ENCODE assay signal across 9 cellular contexts in genomic region chr7:2019693-2020511, GRCh38.
DNase-seq lines count a peak whose midpoint lies in the region; ATAC-seq, FAIRE-seq and TF ChIP-seq lines count a peak whose summit lies in the region.
"Had no signal": no experiment of that assay in that cellular context is flagged by ENCODE, and none has a peak within 500 bp of the region (broad histone marks: within the 10 kb centered on the region; RNA-seq: fewer than 3 reads in every experiment).

No MANE protein-coding gene starts in this region.

- 42% methylated on average over 38 of the region's 44 CpGs for WGBS in GM12878 (ENCODE audit: insufficient coverage, insufficient replicate concordance, low lambda C conversion rate, missing lambda C conversion rate)
- WGBS in lower leg skin, 2 donors: 44 to 63% methylated on average over 35 to 44 of the region's 44 CpGs

- TF ChIP-seq CTCF in GM12878 (IDR thresholded peaks at IDR 0.05 in 2 of 3, conservative IDR thresholded peaks at IDR 0.05 in 1 of 3; ENCODE audit: control insufficient read depth in 2 of 3, extremely low read depth in 1 of 3, insufficient read depth in 1 of 3, low read depth in 3 of 3, low read length in 3 of 3) (no peak), lower leg skin (IDR thresholded peaks at IDR 0.05) (no peak)

- peaks cover 67 to 88% (median 76%) of the 10 kb centered on the region in 11 experiments; a peak in 21 of 22 replicates for H4K20me1 ChIP-seq in BLaER1 treated with 17β-estradiol and CSF1 and Interleukin-3, amounts not matched to agents 10 nM and 100 nM
- no peaks in the 10 kb centered on the region for H4K20me1 ChIP-seq in GM12878 (ENCODE audit: control insufficient read depth, insufficient read depth)

- no TSS peak for BruUV-seq in GM12878 (replicated peaks; lab: Mats Ljungman, UMichigan)

- H3K4me2 ChIP-seq in BLaER1 treated with 17β-estradiol and CSF1 and Interleukin-3, amounts not matched to agents 10 nM and 100 nM: peak overlapping the region; percentile 89 to 99 (median 96)
- H3K4me2 ChIP-seq in GM12878 (ENCODE audit: control insufficient read depth, insufficient read depth): peak overlapping the region; percentile 67

- no peak for TF ChIP-seq EP300 in GM12878 (IDR thresholded peaks at IDR 0.05; ENCODE audit: borderline replicate concordance in 1 of 2, control insufficient read depth in 1 of 2, low read depth in 2 of 2, low read length in 2 of 2)

- H3K9me3 ChIP-seq in BLaER1 treated with 17β-estradiol and CSF1 and Interleukin-3, amounts not matched to agents 10 nM and 100 nM (replicated peaks in 1 of 11): peaks cover under 1 to 10% (median 8%) of the 10 kb centered on the region in 11 experiments; a peak in 20 of 22 replicates
- H3K9me3 ChIP-seq in GM12878 (replicated peaks; ENCODE audit: control insufficient read depth, insufficient read depth, low read length): peaks cover 7% of the 10 kb centered on the region; the same call in 2 of the 3 replicates

- in situ Hi-C loops in GM12878 (cut with MboI): no loop called here

- CTCF ChIA-PET in GM12878 (lab: Yijun Ruan, JAX): interaction anchor here (0.6 to 0.8 kb wide), 3 partner anchors 19 to 377 kb away, joined by 3 read pairs; no protein-coding TSS in a partner anchor

- no peaks in the 10 kb centered on the region for H3K79me2 ChIP-seq in GM12878 (ENCODE audit: control insufficient read depth, insufficient read depth, low read length)

- intact Hi-C loops in GM12878 (cut with micrococcal nuclease; ENCODE audit: unreplicated experiment): no loop called here
- intact Hi-C loops in lower leg skin (cut with DNase I; ENCODE audit: low total_unique reads): no loop called here

- peaks cover 5 to 25% (median 14%) of the 10 kb centered on the region in 11 experiments; a peak in 14 of 22 replicates for H3K36me3 ChIP-seq in BLaER1 treated with 17β-estradiol and CSF1 and Interleukin-3, amounts not matched to agents 10 nM and 100 nM
- H3K36me3 ChIP-seq in GM12878 (ENCODE audit: control insufficient read depth in 2 of 2, insufficient read depth in 2 of 2, low read length in 1 of 2): no peaks in the 10 kb centered on the region; a peak in 2 of 4 replicates

- peaks cover 0 to 13% (median 0%) of the 10 kb centered on the region in 11 experiments; a peak in 4 of 22 replicates for H3K27me3 ChIP-seq in BLaER1 treated with 17β-estradiol and CSF1 and Interleukin-3, amounts not matched to agents 10 nM and 100 nM
- no peaks in the 10 kb centered on the region for H3K27me3 ChIP-seq in GM12878 (replicated peaks in 1 of 2; ENCODE audit: control insufficient read depth in 2 of 2, insufficient read depth in 2 of 2, low read length in 1 of 2)

- peak overlapping the region; percentile 34 to 77 (median 66); a peak in 21 of 22 replicates for H3K9ac ChIP-seq in BLaER1 treated with 17β-estradiol and CSF1 and Interleukin-3, amounts not matched to agents 10 nM and 100 nM
- H3K9ac ChIP-seq in GM12878 (ENCODE audit: control insufficient read depth, insufficient read depth, low read length): no peak overlapping the region

- H3K4me3 ChIP-seq in BLaER1 treated with 17β-estradiol and CSF1 and Interleukin-3, amounts not matched to agents 10 nM and 100 nM: peak overlapping the region; percentile 16 to 55 (median 42); a peak in 14 of 20 replicates
- no peak overlapping the region for H3K4me3 ChIP-seq in GM12878
- H3K4me3 ChIP-seq in lower leg skin (ENCODE audit: low read depth, poor library complexity, severe bottlenecking): no peak overlapping the region

- peak; percentile 71 for FAIRE-seq in GM12878 (lab: Jason Lieb, UNC)
- FAIRE-seq: endometrium had no signal

- RAD21 ChIA-PET in GM12878 (lab: Charles Lee; ENCODE audit: unreplicated experiment): no interaction called here

- H3K4me1 ChIP-seq in BLaER1 treated with 17β-estradiol and CSF1 and Interleukin-3, amounts not matched to agents 10 nM and 100 nM: peaks cover 51 to 66% (median 59%) of the 10 kb centered on the region in 10 experiments
- peaks cover 17% of the 10 kb centered on the region for H3K4me1 ChIP-seq in GM12878 (ENCODE audit: control insufficient read depth, insufficient read depth, low read length)

- SMC1A ChIA-PET in GM12878 (lab: Charles Lee; ENCODE audit: uncharacterized antibody, unreplicated experiment): interaction anchor here (1.3 to 1.4 kb wide), 2 partner anchors 81 to 93 kb away, joined by 4 read pairs; no protein-coding TSS in a partner anchor

- DNase-seq in RKO (ENCODE audit: low spot score): peak; percentile 51
- no peak for DNase-seq in GM12878 (ENCODE audit: low read depth, low spot score)
- peak; percentile 50 to 93 for DNase-seq in lower leg skin (ENCODE audit: low spot score in 2 of 2)
- DNase-seq in stromal cell of bone marrow (ENCODE audit: low read depth): peak; percentile 89
- DNase-seq in NCI-H1694 treated with DMSO at 0.1 percent for 48 hours (lab: John Stamatoyannopoulos, UW): no peak

- ATAC-seq in GM21723 (IDR thresholded peaks at IDR 0.05; ENCODE audit: unreplicated experiment) (peak; percentile 74), GM12878 (peak; percentile 92), GM19467 (IDR thresholded peaks at IDR 0.05; ENCODE audit: unreplicated experiment) (no peak)

- no peak; the same call in 1 of the 2 replicates for TF ChIP-seq POLR2A in GM12878 (IDR thresholded peaks at IDR 0.05; ENCODE audit: low read depth, low read length)
- TF ChIP-seq POLR2A in lower leg skin (IDR thresholded peaks at IDR 0.05): no peak

- peak overlapping the region in 10 of 11 experiments; percentile 46 to 79 (median 70); a peak in 20 of 22 replicates for H3K27ac ChIP-seq in BLaER1 treated with 17β-estradiol and CSF1 and Interleukin-3, amounts not matched to agents 10 nM and 100 nM
- no peak overlapping the region for H3K27ac ChIP-seq in GM12878 (ENCODE audit: control insufficient read depth, insufficient read depth)

- POLR2A ChIA-PET in GM12878 (lab: Charles Lee): no interaction called here

- H2AFZ ChIP-seq in GM12878 (ENCODE audit: control insufficient read depth, low read depth, low read length): no peak overlapping the region

- no peak for TF ChIP-seq RAD21 in GM12878 (IDR thresholded peaks at IDR 0.05; ENCODE audit: insufficient read depth, low read depth, low read length)

TF ChIP-seq in GM12878, 131 proteins besides CTCF, POLR2A, EP300 and RAD21 (continues in another document):
- peak; percentile 87 for TF ChIP-seq PAX5 (IDR thresholded peaks at IDR 0.05; ENCODE audit: borderline replicate concordance, low read depth, low read length)
- TF ChIP-seq BHLHE40 (IDR thresholded peaks at IDR 0.05; ENCODE audit: borderline replicate concordance in 1 of 2, low read depth in 2 of 2, low read length in 1 of 2): peak in 1 of 2 experiments; percentile 73; a peak in 1 of 4 replicates
- TF ChIP-seq HDGF (IDR thresholded peaks at IDR 0.05): 0 out of 2 replicates have a peak, but pooled peaks have one; percentile 55
- peak; percentile 93 for TF ChIP-seq CREB1 (IDR thresholded peaks at IDR 0.05; ENCODE audit: low read depth)
- TF ChIP-seq MXI1 (IDR thresholded peaks at IDR 0.05; ENCODE audit: low read depth, low read length): no peak
- TF ChIP-seq PBX3 (IDR thresholded peaks at IDR 0.05; ENCODE audit: insufficient replicate concordance, low read depth, low read length): peak; percentile 77
- no peak for TF ChIP-seq BMI1 (IDR thresholded peaks at IDR 0.05; ENCODE audit: borderline replicate concordance)
- peak; percentile 92 for TF ChIP-seq PKNOX1 (IDR thresholded peaks at IDR 0.05)
- no peak for TF ChIP-seq MLLT1 (IDR thresholded peaks at IDR 0.05)
- TF ChIP-seq ATF7 (IDR thresholded peaks at IDR 0.05; ENCODE audit: low read depth): peak; percentile 76
- TF ChIP-seq YY1 (IDR thresholded peaks at IDR 0.05; ENCODE audit: low read depth, low read length): no peak
- TF ChIP-seq EGR1 (IDR thresholded peaks at IDR 0.05; ENCODE audit: borderline replicate concordance in 1 of 2, low read depth in 2 of 2, low read length in 2 of 2): peak; percentile 33 to 98

Comparison
In these comparisons a context has a peak if more than half of its experiments do, and no peak if none do; other contexts are left out.
1. H3K4me3 ChIP-seq: peak in BLaER1 treated with 17β-estradiol and CSF1 and Interleukin-3, amounts not matched to agents 10 nM and 100 nM (10 of 10); none in GM12878 (single experiment) and lower leg skin (single experiment).
2. DNase-seq: peak in RKO (single experiment), lower leg skin (2 of 2) and stromal cell of bone marrow (single experiment); none in GM12878 (single experiment) and NCI-H1694 treated with DMSO at 0.1 percent for 48 hours (single experiment).